In genomic region chr11:62383822-62384221, GRCh38 we compare ENCODE assay signal across 1 cellular context.
TF ChIP-seq lines count a peak whose summit lies in the region.

No MANE protein-coding gene starts in this region.

TF ChIP-seq in K562, 482 proteins besides CTCF, POLR2A, EP300 and RAD21:
- TF ChIP-seq IRF9 (tag; IDR thresholded peaks at IDR 0.05) (no peak), NFIC (IDR thresholded peaks at IDR 0.05) (peak; percentile 61), ZNF121 (CRISPR knock-in tag; conservative IDR thresholded peaks at IDR 0.05) (0 out of 2 replicates have a peak, but pooled peaks have one; percentile 4)
